9 cellular contexts compared by ENCODE assay signal in the genomic region with DNA sequence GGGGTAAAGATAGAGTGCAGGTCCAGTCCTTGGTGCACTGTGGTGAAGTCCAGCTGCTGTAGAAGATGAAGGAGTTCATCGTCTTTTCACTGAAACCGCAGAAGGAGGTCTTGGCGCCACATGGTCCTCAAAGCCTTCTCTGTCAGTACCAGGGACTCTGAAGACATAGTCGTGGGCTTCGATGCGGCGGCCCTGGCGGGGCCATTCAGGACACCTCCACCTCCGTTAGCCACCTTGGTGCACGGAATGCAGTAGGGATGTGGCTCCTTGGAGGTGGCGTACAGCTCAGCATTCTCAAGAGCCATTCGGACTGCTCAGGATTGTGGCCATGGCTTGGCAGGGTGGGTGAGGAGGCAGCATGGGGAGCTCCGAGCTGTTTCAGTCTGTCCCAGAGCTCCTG.
"Had no signal": no experiment of that assay in that cellular context is flagged by ENCODE, and none has a peak within 500 bp of the region (broad histone marks: within the 10 kb centered on the region; RNA-seq: fewer than 3 reads in every experiment).

No MANE protein-coding gene starts in this region.

- H3K36me3 ChIP-seq: HAP-1 had no signal

- H3K36me3 Mint-ChIP-seq: IgD-negative memory B cell had no signal

- H3K4me1 Mint-ChIP-seq: IgD-negative memory B cell had no signal

- H3K4me3 Mint-ChIP-seq: HFFc6, IgD-negative memory B cell had no signal

- ATAC-seq: HCT116, HepG2 had no signal

- H3K27ac Mint-ChIP-seq: HFFc6, IgD-negative memory B cell had no signal

- H3K9me3 ChIP-seq: HAP-1 had no signal

- H3K9me3 Mint-ChIP-seq: IgD-negative memory B cell had no signal

- DNase-seq: GOT3, H7, HFFc6, KBM-7 had no signal

- H3K4me3 ChIP-seq: HAP-1 had no signal

- H3K27ac ChIP-seq: HL-60 had no signal
